In the genomic region with DNA sequence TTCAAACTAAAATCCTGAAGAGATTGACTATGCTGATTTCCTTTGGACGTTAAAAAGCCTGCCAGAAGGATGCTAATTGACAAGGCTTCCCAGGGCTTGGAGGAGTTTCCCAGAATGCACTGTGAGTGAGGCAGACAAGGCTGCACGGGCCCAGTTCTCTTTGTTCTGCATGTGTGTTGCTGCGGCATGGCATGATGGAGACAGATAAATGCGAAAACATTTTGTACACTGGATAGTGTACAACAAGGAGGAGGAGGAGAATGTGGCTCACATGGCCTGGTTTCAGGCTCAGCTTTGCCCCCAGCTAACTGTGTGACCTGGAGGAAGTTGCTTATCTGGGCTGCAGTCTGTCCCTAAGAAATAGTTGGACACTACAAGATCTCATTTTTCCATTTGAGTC, we compare ENCODE assay signal across 1 cellular context.
A peak's percentile ranks its signal among the peaks of the same experiment; 100 is the strongest.
TF ChIP-seq lines count a peak whose summit lies in the region.

No MANE protein-coding gene starts in this region.

TF ChIP-seq in K562, 482 proteins besides CTCF, POLR2A, EP300 and RAD21 (continued from another document):
- TF ChIP-seq, protein P1, sequence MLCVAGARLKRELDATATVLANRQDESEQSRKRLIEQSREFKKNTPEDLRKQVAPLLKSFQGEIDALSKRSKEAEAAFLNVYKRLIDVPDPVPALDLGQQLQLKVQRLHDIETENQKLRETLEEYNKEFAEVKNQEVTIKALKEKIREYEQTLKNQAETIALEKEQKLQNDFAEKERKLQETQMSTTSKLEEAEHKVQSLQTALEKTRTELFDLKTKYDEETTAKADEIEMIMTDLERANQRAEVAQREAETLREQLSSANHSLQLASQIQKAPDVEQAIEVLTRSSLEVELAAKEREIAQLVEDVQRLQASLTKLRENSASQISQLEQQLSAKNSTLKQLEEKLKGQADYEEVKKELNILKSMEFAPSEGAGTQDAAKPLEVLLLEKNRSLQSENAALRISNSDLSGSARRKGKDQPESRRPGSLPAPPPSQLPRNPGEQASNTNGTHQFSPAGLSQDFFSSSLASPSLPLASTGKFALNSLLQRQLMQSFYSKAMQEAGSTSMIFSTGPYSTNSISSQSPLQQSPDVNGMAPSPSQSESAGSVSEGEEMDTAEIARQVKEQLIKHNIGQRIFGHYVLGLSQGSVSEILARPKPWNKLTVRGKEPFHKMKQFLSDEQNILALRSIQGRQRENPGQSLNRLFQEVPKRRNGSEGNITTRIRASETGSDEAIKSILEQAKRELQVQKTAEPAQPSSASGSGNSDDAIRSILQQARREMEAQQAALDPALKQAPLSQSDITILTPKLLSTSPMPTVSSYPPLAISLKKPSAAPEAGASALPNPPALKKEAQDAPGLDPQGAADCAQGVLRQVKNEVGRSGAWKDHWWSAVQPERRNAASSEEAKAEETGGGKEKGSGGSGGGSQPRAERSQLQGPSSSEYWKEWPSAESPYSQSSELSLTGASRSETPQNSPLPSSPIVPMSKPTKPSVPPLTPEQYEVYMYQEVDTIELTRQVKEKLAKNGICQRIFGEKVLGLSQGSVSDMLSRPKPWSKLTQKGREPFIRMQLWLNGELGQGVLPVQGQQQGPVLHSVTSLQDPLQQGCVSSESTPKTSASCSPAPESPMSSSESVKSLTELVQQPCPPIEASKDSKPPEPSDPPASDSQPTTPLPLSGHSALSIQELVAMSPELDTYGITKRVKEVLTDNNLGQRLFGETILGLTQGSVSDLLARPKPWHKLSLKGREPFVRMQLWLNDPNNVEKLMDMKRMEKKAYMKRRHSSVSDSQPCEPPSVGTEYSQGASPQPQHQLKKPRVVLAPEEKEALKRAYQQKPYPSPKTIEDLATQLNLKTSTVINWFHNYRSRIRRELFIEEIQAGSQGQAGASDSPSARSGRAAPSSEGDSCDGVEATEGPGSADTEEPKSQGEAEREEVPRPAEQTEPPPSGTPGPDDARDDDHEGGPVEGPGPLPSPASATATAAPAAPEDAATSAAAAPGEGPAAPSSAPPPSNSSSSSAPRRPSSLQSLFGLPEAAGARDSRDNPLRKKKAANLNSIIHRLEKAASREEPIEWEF (CRISPR knock-in tag; IDR thresholded peaks at IDR 0.05) = no peak
- TF ChIP-seq ERF (CRISPR knock-in tag; IDR thresholded peaks at IDR 0.05) (no peak), RBM14 (IDR thresholded peaks at IDR 0.05; ENCODE audit: borderline replicate concordance, insufficient read depth, low read depth, low read length) (no peak), PTTG1 (tag; IDR thresholded peaks at IDR 0.05; ENCODE audit: low read depth) (no peak), MEF2D (tag; conservative IDR thresholded peaks at IDR 0.05; ENCODE audit: low read depth) (0 out of 2 replicates have a peak, but pooled peaks have one; percentile 36), U2AF2 (optimal IDR thresholded peaks at IDR 0.05; ENCODE audit: low read depth, low read length) (no peak), RCOR1 (IDR thresholded peaks at IDR 0.05; ENCODE audit: borderline replicate concordance in 1 of 2, low read depth in 2 of 2, low read length in 2 of 2) (peak in 1 of 2 experiments; percentile 75; a peak in 1 of 4 replicates), ZNF766 (CRISPR knock-in tag; conservative IDR thresholded peaks at IDR 0.05) (no peak), DMBX1 (CRISPR knock-in tag; IDR thresholded peaks at IDR 0.05; ENCODE audit: borderline replicate concordance) (peak; percentile 45; the same call in 1 of the 2 replicates), IRF1 (CRISPR knock-in tag; IDR thresholded peaks at IDR 0.05; ENCODE audit: borderline replicate concordance) (no peak), BRF2 (IDR thresholded peaks at IDR 0.05; ENCODE audit: borderline replicate concordance, insufficient read depth, insufficient read length) (no peak), TAF9B (IDR thresholded peaks at IDR 0.05; ENCODE audit: partially characterized antibody) (no peak), NR2C1 (IDR thresholded peaks at IDR 0.05) (no peak), NR2C1 (tag; IDR thresholded peaks at IDR 0.05) (peak; percentile 47), POLR2B (IDR thresholded peaks at IDR 0.05; ENCODE audit: low read depth, partially characterized antibody) (no peak), HDAC2 (IDR thresholded peaks at IDR 0.05) (peak; percentile 43; the same call in 1 of the 2 replicates), TRIM24 (IDR thresholded peaks at IDR 0.05) (no peak), ZNF41 (CRISPR knock-in tag; conservative IDR thresholded peaks at IDR 0.05) (no peak), MTA3 (IDR thresholded peaks at IDR 0.05; ENCODE audit: borderline replicate concordance) (no peak), ZNF644 (tag; IDR thresholded peaks at IDR 0.05; ENCODE audit: low read depth) (0 out of 2 replicates have a peak, but pooled peaks have one; percentile 27), SREBF2 (CRISPR knock-in tag; IDR thresholded peaks at IDR 0.05) (no peak), ETV1 (tag; conservative IDR thresholded peaks at IDR 0.05; ENCODE audit: low read depth) (no peak), TARDBP (IDR thresholded peaks at IDR 0.05) (no peak)
- TF ChIP-seq, protein P2, sequence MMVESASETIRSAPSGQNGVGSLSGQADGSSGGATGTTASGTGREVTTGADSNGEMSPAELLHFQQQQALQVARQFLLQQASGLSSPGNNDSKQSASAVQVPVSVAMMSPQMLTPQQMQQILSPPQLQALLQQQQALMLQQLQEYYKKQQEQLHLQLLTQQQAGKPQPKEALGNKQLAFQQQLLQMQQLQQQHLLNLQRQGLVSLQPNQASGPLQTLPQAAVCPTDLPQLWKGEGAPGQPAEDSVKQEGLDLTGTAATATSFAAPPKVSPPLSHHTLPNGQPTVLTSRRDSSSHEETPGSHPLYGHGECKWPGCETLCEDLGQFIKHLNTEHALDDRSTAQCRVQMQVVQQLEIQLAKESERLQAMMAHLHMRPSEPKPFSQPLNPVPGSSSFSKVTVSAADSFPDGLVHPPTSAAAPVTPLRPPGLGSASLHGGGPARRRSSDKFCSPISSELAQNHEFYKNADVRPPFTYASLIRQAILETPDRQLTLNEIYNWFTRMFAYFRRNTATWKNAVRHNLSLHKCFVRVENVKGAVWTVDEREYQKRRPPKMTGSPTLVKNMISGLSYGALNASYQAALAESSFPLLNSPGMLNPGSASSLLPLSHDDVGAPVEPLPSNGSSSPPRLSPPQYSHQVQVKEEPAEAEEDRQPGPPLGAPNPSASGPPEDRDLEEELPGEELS (CRISPR knock-in tag; IDR thresholded peaks at IDR 0.05; ENCODE audit: borderline replicate concordance) = no peak
- TF ChIP-seq, protein P3, sequence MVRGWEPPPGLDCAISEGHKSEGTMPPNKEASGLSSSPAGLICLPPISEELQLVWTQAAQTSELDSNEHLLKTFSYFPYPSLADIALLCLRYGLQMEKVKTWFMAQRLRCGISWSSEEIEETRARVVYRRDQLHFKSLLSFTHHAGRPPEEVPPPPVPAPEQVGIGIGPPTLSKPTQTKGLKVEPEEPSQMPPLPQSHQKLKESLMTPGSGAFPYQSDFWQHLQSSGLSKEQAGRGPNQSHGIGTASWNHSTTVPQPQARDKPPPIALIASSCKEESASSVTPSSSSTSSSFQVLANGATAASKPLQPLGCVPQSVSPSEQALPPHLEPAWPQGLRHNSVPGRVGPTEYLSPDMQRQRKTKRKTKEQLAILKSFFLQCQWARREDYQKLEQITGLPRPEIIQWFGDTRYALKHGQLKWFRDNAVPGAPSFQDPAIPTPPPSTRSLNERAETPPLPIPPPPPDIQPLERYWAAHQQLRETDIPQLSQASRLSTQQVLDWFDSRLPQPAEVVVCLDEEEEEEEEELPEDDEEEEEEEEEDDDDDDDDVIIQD (CRISPR knock-in tag; IDR thresholded peaks at IDR 0.05) = no peak
- TF ChIP-seq, protein P4, sequence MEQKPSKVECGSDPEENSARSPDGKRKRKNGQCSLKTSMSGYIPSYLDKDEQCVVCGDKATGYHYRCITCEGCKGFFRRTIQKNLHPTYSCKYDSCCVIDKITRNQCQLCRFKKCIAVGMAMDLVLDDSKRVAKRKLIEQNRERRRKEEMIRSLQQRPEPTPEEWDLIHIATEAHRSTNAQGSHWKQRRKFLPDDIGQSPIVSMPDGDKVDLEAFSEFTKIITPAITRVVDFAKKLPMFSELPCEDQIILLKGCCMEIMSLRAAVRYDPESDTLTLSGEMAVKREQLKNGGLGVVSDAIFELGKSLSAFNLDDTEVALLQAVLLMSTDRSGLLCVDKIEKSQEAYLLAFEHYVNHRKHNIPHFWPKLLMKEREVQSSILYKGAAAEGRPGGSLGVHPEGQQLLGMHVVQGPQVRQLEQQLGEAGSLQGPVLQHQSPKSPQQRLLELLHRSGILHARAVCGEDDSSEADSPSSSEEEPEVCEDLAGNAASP (IDR thresholded peaks at IDR 0.05) = no peak
- TF ChIP-seq, protein P5, sequence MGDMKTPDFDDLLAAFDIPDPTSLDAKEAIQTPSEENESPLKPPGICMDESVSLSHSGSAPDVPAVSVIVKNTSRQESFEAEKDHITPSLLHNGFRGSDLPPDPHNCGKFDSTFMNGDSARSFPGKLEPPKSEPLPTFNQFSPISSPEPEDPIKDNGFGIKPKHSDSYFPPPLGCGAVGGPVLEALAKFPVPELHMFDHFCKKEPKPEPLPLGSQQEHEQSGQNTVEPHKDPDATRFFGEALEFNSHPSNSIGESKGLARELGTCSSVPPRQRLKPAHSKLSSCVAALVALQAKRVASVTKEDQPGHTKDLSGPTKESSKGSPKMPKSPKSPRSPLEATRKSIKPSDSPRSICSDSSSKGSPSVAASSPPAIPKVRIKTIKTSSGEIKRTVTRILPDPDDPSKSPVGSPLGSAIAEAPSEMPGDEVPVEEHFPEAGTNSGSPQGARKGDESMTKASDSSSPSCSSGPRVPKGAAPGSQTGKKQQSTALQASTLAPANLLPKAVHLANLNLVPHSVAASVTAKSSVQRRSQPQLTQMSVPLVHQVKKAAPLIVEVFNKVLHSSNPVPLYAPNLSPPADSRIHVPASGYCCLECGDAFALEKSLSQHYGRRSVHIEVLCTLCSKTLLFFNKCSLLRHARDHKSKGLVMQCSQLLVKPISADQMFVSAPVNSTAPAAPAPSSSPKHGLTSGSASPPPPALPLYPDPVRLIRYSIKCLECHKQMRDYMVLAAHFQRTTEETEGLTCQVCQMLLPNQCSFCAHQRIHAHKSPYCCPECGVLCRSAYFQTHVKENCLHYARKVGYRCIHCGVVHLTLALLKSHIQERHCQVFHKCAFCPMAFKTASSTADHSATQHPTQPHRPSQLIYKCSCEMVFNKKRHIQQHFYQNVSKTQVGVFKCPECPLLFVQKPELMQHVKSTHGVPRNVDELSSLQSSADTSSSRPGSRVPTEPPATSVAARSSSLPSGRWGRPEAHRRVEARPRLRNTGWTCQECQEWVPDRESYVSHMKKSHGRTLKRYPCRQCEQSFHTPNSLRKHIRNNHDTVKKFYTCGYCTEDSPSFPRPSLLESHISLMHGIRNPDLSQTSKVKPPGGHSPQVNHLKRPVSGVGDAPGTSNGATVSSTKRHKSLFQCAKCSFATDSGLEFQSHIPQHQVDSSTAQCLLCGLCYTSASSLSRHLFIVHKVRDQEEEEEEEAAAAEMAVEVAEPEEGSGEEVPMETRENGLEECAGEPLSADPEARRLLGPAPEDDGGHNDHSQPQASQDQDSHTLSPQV (IDR thresholded peaks at IDR 0.05) = peak; percentile 79
